1 cellular context compared by ENCODE assay signal in genomic region chr1:206757524-206758266, GRCh38.
TF ChIP-seq lines count a peak whose summit lies in the region.

No MANE protein-coding gene starts in this region.

TF ChIP-seq in HepG2, 621 proteins besides CTCF, POLR2A, EP300 and RAD21:
- TF ChIP-seq, protein P1, sequence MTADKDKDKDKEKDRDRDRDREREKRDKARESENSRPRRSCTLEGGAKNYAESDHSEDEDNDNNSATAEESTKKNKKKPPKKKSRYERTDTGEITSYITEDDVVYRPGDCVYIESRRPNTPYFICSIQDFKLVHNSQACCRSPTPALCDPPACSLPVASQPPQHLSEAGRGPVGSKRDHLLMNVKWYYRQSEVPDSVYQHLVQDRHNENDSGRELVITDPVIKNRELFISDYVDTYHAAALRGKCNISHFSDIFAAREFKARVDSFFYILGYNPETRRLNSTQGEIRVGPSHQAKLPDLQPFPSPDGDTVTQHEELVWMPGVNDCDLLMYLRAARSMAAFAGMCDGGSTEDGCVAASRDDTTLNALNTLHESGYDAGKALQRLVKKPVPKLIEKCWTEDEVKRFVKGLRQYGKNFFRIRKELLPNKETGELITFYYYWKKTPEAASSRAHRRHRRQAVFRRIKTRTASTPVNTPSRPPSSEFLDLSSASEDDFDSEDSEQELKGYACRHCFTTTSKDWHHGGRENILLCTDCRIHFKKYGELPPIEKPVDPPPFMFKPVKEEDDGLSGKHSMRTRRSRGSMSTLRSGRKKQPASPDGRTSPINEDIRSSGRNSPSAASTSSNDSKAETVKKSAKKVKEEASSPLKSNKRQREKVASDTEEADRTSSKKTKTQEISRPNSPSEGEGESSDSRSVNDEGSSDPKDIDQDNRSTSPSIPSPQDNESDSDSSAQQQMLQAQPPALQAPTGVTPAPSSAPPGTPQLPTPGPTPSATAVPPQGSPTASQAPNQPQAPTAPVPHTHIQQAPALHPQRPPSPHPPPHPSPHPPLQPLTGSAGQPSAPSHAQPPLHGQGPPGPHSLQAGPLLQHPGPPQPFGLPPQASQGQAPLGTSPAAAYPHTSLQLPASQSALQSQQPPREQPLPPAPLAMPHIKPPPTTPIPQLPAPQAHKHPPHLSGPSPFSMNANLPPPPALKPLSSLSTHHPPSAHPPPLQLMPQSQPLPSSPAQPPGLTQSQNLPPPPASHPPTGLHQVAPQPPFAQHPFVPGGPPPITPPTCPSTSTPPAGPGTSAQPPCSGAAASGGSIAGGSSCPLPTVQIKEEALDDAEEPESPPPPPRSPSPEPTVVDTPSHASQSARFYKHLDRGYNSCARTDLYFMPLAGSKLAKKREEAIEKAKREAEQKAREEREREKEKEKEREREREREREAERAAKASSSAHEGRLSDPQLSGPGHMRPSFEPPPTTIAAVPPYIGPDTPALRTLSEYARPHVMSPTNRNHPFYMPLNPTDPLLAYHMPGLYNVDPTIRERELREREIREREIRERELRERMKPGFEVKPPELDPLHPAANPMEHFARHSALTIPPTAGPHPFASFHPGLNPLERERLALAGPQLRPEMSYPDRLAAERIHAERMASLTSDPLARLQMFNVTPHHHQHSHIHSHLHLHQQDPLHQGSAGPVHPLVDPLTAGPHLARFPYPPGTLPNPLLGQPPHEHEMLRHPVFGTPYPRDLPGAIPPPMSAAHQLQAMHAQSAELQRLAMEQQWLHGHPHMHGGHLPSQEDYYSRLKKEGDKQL (CRISPR knock-in tag; IDR thresholded peaks at IDR 0.05; ENCODE audit: low read depth): no peak
- TF ChIP-seq TGIF2 (CRISPR knock-in tag; IDR thresholded peaks at IDR 0.05): no peak
- TF ChIP-seq ZBTB26 (CRISPR knock-in tag; IDR thresholded peaks at IDR 0.05; ENCODE audit: borderline replicate concordance): no peak
- no peak for TF ChIP-seq SOX13 (IDR thresholded peaks at IDR 0.05)
- TF ChIP-seq SOX13 (CRISPR knock-in tag; conservative IDR thresholded peaks at IDR 0.05 in 1 of 2, IDR thresholded peaks at IDR 0.05 in 1 of 2): no peak
- no peak for TF ChIP-seq LBX2 (CRISPR knock-in tag; IDR thresholded peaks at IDR 0.05; ENCODE audit: borderline replicate concordance)
- no peak for TF ChIP-seq MEF2D (CRISPR knock-in tag; IDR thresholded peaks at IDR 0.05)
- TF ChIP-seq, protein P2, sequence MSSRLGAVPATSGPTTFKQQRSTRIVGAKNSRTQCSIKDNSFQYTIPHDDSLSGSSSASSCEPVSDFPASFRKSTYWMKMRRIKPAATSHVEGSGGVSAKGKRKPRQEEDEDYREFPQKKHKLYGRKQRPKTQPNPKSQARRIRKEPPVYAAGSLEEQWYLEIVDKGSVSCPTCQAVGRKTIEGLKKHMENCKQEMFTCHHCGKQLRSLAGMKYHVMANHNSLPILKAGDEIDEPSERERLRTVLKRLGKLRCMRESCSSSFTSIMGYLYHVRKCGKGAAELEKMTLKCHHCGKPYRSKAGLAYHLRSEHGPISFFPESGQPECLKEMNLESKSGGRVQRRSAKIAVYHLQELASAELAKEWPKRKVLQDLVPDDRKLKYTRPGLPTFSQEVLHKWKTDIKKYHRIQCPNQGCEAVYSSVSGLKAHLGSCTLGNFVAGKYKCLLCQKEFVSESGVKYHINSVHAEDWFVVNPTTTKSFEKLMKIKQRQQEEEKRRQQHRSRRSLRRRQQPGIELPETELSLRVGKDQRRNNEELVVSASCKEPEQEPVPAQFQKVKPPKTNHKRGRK (CRISPR knock-in tag; IDR thresholded peaks at IDR 0.05): no peak
- no peak for TF ChIP-seq ZNF672 (CRISPR knock-in tag; IDR thresholded peaks at IDR 0.05)
- no peak for TF ChIP-seq ZNF235 (CRISPR knock-in tag; IDR thresholded peaks at IDR 0.05; ENCODE audit: borderline replicate concordance)
- TF ChIP-seq KMT2A (CRISPR knock-in tag; IDR thresholded peaks at IDR 0.05): no peak
- no peak for TF ChIP-seq CEBPG (CRISPR knock-in tag; IDR thresholded peaks at IDR 0.05)
- no peak for TF ChIP-seq MXD3 (CRISPR knock-in tag; IDR thresholded peaks at IDR 0.05)
- TF ChIP-seq ZNF253 (CRISPR knock-in tag; IDR thresholded peaks at IDR 0.05; ENCODE audit: borderline replicate concordance): no peak
- TF ChIP-seq ZNF615 (CRISPR knock-in tag; IDR thresholded peaks at IDR 0.05; ENCODE audit: borderline replicate concordance): no peak
- no peak for TF ChIP-seq NFATC3 (CRISPR knock-in tag; IDR thresholded peaks at IDR 0.05)
- TF ChIP-seq DRAP1 (CRISPR knock-in tag; IDR thresholded peaks at IDR 0.05): no peak
- TF ChIP-seq ZFP37 (CRISPR knock-in tag; IDR thresholded peaks at IDR 0.05; ENCODE audit: borderline replicate concordance): no peak
- no peak for TF ChIP-seq TRIM24 (CRISPR knock-in tag; IDR thresholded peaks at IDR 0.05)
- no peak for TF ChIP-seq HDAC2 (CRISPR knock-in tag; IDR thresholded peaks at IDR 0.05)
- no peak for TF ChIP-seq CREM (IDR thresholded peaks at IDR 0.05)
- no peak for TF ChIP-seq CREM (CRISPR knock-in tag; IDR thresholded peaks at IDR 0.05)
